ENCODE assay signal across 10 cellular contexts in the genomic region with DNA sequence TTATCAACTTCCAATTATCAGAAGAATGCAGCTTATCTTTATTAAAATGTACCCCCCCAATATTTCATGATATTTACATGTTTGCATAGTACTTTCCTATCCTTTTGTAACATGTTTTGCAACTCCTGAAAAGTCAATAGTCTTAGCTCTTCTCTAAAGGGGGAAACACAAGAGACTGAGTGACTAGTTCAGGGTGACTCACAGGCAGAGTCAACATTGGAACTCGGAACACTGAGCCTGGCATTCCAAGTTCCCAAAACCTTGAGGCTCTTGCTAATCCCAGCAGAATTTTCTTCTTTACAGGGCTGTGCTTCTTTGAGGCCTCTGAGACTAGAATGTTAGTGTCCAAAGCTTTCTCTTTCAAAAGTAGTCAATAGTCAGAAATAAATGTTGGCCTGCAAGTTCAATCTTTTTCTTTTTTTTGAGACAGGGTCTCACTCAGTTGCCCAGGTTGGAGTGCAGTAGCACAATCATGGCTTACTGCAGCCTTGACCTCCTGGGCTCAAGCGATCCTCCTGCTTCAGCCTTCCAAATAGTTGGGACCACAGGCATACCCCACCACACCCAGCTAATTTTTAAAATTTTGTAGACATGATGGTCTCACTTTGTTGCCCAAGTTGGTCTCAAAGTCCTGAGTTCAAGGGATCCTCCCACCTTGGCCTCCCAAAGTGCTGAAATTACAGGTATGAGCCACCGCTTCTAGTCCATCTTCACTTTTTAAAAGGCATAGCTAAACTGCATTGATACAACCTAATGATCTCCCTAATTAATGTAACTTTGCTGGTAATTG. TPM values are rescaled to one million over a fixed set of nuclear protein-coding genes. Genes with fewer than 3 reads are reported as not detected.
DNase-seq lines count a peak whose midpoint lies in the region; ATAC-seq, FAIRE-seq and TF ChIP-seq lines count a peak whose summit lies in the region.
"Had no signal": no experiment of that assay in that cellular context is flagged by ENCODE, and none has a peak within 500 bp of the region (broad histone marks: within the 10 kb centered on the region; RNA-seq: fewer than 3 reads in every experiment).

No MANE protein-coding gene starts in this region.

- H3K9me1 ChIP-seq in endothelial cell of umbilical vein (replicated peaks; ENCODE audit: control insufficient read depth, extremely low read depth, insufficient read depth, low read length) = no peaks in the 10 kb centered on the region

- POLR2A ChIA-PET in OCI-LY7 (lab: Charles Lee) = interaction anchor here (0.5 to 3.1 kb wide), 16 partner anchors 9 to 491 kb away, joined by 3 to 43 read pairs (median 4); no protein-coding TSS in a partner anchor
- POLR2A ChIA-PET in endothelial cell of umbilical vein (lab: Charles Lee) = no interaction called here

- H3K27ac ChIP-seq in OCI-LY7 (ENCODE audit: low read depth, low read length, poor library complexity, severe bottlenecking) (no peak overlapping the region), endothelial cell of umbilical vein (ENCODE audit: insufficient read depth, low read depth, low read length) (no peak overlapping the region), osteoblast (ENCODE audit: low read depth, low read length) (peak overlapping the region; percentile 46), right atrium auricular region (no peak overlapping the region)
- H3K27ac ChIP-seq: uterus had no signal

- no peaks in the 10 kb centered on the region for H3K9me3 ChIP-seq in OCI-LY7 (ENCODE audit: low read length)
- no peaks in the 10 kb centered on the region for H3K9me3 ChIP-seq in endothelial cell of umbilical vein (replicated peaks; ENCODE audit: control insufficient read depth, insufficient read depth, low read length)
- H3K9me3 ChIP-seq in osteoblast (ENCODE audit: low read depth, low read length) = no peaks in the 10 kb centered on the region
- H3K9me3 ChIP-seq in right atrium auricular region = no peaks in the 10 kb centered on the region
- H3K9me3 ChIP-seq: uterus had no signal

- H3K27me3 ChIP-seq in endothelial cell of umbilical vein (ENCODE audit: control insufficient read depth in 2 of 2, insufficient read depth in 2 of 2, low read length in 2 of 2) (no peaks in the 10 kb centered on the region), osteoblast (ENCODE audit: insufficient read depth, low read length) (no peaks in the 10 kb centered on the region), right atrium auricular region (no peaks in the 10 kb centered on the region)
- H3K27me3 ChIP-seq: uterus had no signal

- peak overlapping the region; percentile 72 for H3K4me2 ChIP-seq in OCI-LY7 (ENCODE audit: low read length)
- no peak overlapping the region for H3K4me2 ChIP-seq in endothelial cell of umbilical vein (ENCODE audit: insufficient read depth, low read length)
- H3K4me2 ChIP-seq in osteoblast (ENCODE audit: insufficient read depth, low read length) = peak overlapping the region; percentile 29

- FAIRE-seq in endothelial cell of umbilical vein (lab: Jason Lieb, UNC) = peak; percentile 75

- TF ChIP-seq POLR2A in endothelial cell of umbilical vein (IDR thresholded peaks at IDR 0.05; ENCODE audit: low read depth, low read length) = no peak

- H3K36me3 ChIP-seq in OCI-LY7 (ENCODE audit: insufficient read depth, low read length) (peaks cover 4% of the 10 kb centered on the region), endothelial cell of umbilical vein (ENCODE audit: control insufficient read depth in 2 of 2, extremely low read depth in 1 of 2, insufficient read depth in 2 of 2, low read length in 2 of 2) (no peaks in the 10 kb centered on the region), osteoblast (ENCODE audit: insufficient read depth, low read length) (peaks cover 4% of the 10 kb centered on the region), right atrium auricular region (no peaks in the 10 kb centered on the region)
- H3K36me3 ChIP-seq: uterus had no signal

- ATAC-seq in HG03159 (IDR thresholded peaks at IDR 0.05; ENCODE audit: unreplicated experiment) = no peak

- H3K9ac ChIP-seq in endothelial cell of umbilical vein (replicated peaks; ENCODE audit: extremely low read depth, insufficient read depth, low read length) = no peak overlapping the region

- H3K79me2 ChIP-seq in OCI-LY7 (ENCODE audit: insufficient read depth, low read depth, low read length) (peaks cover 7% of the 10 kb centered on the region; the same call in 1 of the 2 replicates), endothelial cell of umbilical vein (ENCODE audit: control insufficient read depth, insufficient read depth, low read length) (no peaks in the 10 kb centered on the region), osteoblast (ENCODE audit: insufficient read depth, low read length) (no peaks in the 10 kb centered on the region)

- DNase-seq in EL (peak; percentile 86), OCI-LY7 (ENCODE audit: low spot score) (no peak), endothelial cell of umbilical vein (ENCODE audit: low read depth, low spot score) (peak; percentile 39), osteoblast (ENCODE audit: insufficient read length, low spot score, missing footprints) (peak; percentile 81), NCI-H2029 treated with DMSO at 0.1 percent for 48 hours (lab: John Stamatoyannopoulos, UW) (no peak), right atrium auricular region (ENCODE audit: low spot score) (no peak)
- DNase-seq in activated CD4-positive, alpha-beta T cell treated with anti-CD3 and anti-CD28 coated beads, Interleukin-2, amount 50 U/mL, for 4 hours = no peak
- DNase-seq: RPMI8226, uterus had no signal

- H3K4me3 ChIP-seq in OCI-LY7 (ENCODE audit: low read depth, low read length, poor library complexity, severe bottlenecking) (peak overlapping the region; percentile 70), endothelial cell of umbilical vein (replicated peaks in 1 of 3; ENCODE audit: insufficient read depth in 1 of 3, low read depth in 1 of 3, low read length in 3 of 3) (no peak overlapping the region), osteoblast (ENCODE audit: insufficient read depth, low read length) (no peak overlapping the region), right atrium auricular region (no peak overlapping the region)
- H3K4me3 ChIP-seq: uterus had no signal

- no peak for TF ChIP-seq CTCF in OCI-LY7 (conservative IDR thresholded peaks at IDR 0.05; ENCODE audit: low read length)
- no peak for TF ChIP-seq CTCF in endothelial cell of umbilical vein (IDR thresholded peaks at IDR 0.05; ENCODE audit: extremely low read depth in 1 of 2, insufficient read depth in 1 of 2, low read depth in 1 of 2, low read length in 2 of 2)
- no peak for TF ChIP-seq CTCF in osteoblast (IDR thresholded peaks at IDR 0.05; ENCODE audit: extremely low read depth, low read depth, low read length)
- no peak for TF ChIP-seq CTCF in right atrium auricular region (IDR thresholded peaks at IDR 0.05)

- no TSS peak for BruUV-seq in OCI-LY7 (replicated peaks; lab: Mats Ljungman, UMichigan)
- BruUV-seq in endothelial cell of umbilical vein (replicated peaks; lab: Mats Ljungman, UMichigan) = no TSS peak

- H4K20me1 ChIP-seq in OCI-LY7 (ENCODE audit: insufficient read depth, low read length) (no peaks in the 10 kb centered on the region), endothelial cell of umbilical vein (replicated peaks; ENCODE audit: control insufficient read depth, extremely low read depth, insufficient read depth, low read length) (no peaks in the 10 kb centered on the region), osteoblast (ENCODE audit: insufficient read depth, low read length) (no peaks in the 10 kb centered on the region)

- intact Hi-C loops in OCI-LY7 (cut with micrococcal nuclease; ENCODE audit: unreplicated experiment) = loop anchor here (10.0 kb wide), 1 partner anchor 217 kb away; no protein-coding TSS in a partner anchor
- intact Hi-C loops in endothelial cell of umbilical vein (cut with micrococcal nuclease) = loop anchor here (2.0 kb wide), 1 partner anchor 19 kb away; no protein-coding TSS in a partner anchor

- peaks cover 72% of the 10 kb centered on the region for H3K4me1 ChIP-seq in OCI-LY7 (ENCODE audit: insufficient read depth, low read length, poor library complexity, severe bottlenecking)
- H3K4me1 ChIP-seq in endothelial cell of umbilical vein (ENCODE audit: control insufficient read depth, extremely low read depth, insufficient read depth, low read length) = no peaks in the 10 kb centered on the region
- H3K4me1 ChIP-seq in osteoblast (ENCODE audit: insufficient read depth, low read length) = peaks cover 43% of the 10 kb centered on the region
- no peaks in the 10 kb centered on the region for H3K4me1 ChIP-seq in right atrium auricular region
- H3K4me1 ChIP-seq: uterus had no signal

- CTCF ChIA-PET in OCI-LY7 (lab: Charles Lee; ENCODE audit: unreplicated experiment) = interaction anchor here (1.4 kb wide), 1 partner anchor 17 kb away, joined by 4 read pairs; no protein-coding TSS in a partner anchor
- CTCF ChIA-PET in endothelial cell of umbilical vein (lab: Charles Lee) = interaction anchor here (0.8 to 3.3 kb wide), 6 partner anchors 9 to 92 kb away, joined by 3 to 11 read pairs (median 3); no protein-coding TSS in a partner anchor

- no peaks in the 10 kb centered on the region for H3K9me2 ChIP-seq in OCI-LY7 (ENCODE audit: insufficient read depth, low read length)

- dilution Hi-C loops in endothelial cell of umbilical vein (cut with MboI; ENCODE audit: extremely low pct_ligation_motif_present, low sequenced_read_pairs) = no loop called here

- H2AFZ ChIP-seq in OCI-LY7 (ENCODE audit: low read length) = no peak overlapping the region
- H2AFZ ChIP-seq in endothelial cell of umbilical vein (ENCODE audit: low read depth, low read length) = no peak overlapping the region
- H2AFZ ChIP-seq in osteoblast (ENCODE audit: low read length) = no peak overlapping the region

TF ChIP-seq in endothelial cell of umbilical vein, 7 proteins besides CTCF, POLR2A, EP300 and RAD21:
- TF ChIP-seq POLR2AphosphoS5 (IDR thresholded peaks at IDR 0.05; ENCODE audit: insufficient read depth, low read depth, low read length) (no peak), FOS (IDR thresholded peaks at IDR 0.05; ENCODE audit: borderline replicate concordance, insufficient read depth, low read length) (peak; percentile 75)

RNA-seq across cellular contexts. Expression of gene ZNF281, which starts 37.5 kb away (rescaled TPM):
- total RNA-seq in OCI-LY7 (2014; rRNA removed; shearing (Covaris generic)) = 22.9 and 24.2 TPM in 2 replicates
- 23.6 and 23.7 TPM in 2 replicates for total RNA-seq in OCI-LY7 (2022)
- 22.3 and 23.2 TPM in 2 replicates for total RNA-seq in endothelial cell of umbilical vein
- polyA plus RNA-seq in endothelial cell of umbilical vein = 3.8 and 5.2 TPM in 2 replicates
- polyA plus RNA-seq in endothelial cell of umbilical vein (2011; cell fraction: cytosol; rRNA removed) = 4.5 and 4.7 TPM in 2 replicates
- polyA plus RNA-seq in endothelial cell of umbilical vein (2011; cell fraction: nucleus; rRNA removed) = 9.0 and 10.6 TPM in 2 replicates
- 9.9 and 11.0 TPM in 2 replicates for polyA plus RNA-seq in endothelial cell of umbilical vein (2012)
- polyA minus RNA-seq in endothelial cell of umbilical vein = 13.4 and 14.6 TPM in 2 replicates
- polyA minus RNA-seq in endothelial cell of umbilical vein (2011; cell fraction: cytosol; rRNA and poly(A)+ RNA removed) = 9.5 TPM
- 16.6 and 22.8 TPM in 2 replicates for polyA minus RNA-seq in endothelial cell of umbilical vein (2011; cell fraction: nucleus; rRNA and poly(A)+ RNA removed)
- total RNA-seq in osteoblast = 37.7 and 45.6 TPM in 2 replicates
- total RNA-seq in right atrium auricular region = 10 to 100 TPM in 1 of 2 donors, 1 to 10 TPM in 1; 6.9 to 11.4 TPM

Comparison
In these comparisons a context has a peak if more than half of its experiments do, and no peak if none do; other contexts are left out.
1. DNase-seq: peak in EL (single experiment), endothelial cell of umbilical vein (single experiment) and osteoblast (single experiment); none in OCI-LY7 (single experiment), NCI-H2029 treated with DMSO at 0.1 percent for 48 hours (single experiment), activated CD4-positive, alpha-beta T cell treated with anti-CD3 and anti-CD28 coated beads, Interleukin-2, amount 50 U/mL, for 4 hours (0 of 2) and right atrium auricular region (single experiment).